Comparison of ENCODE assay signal across 1 cellular context in the genomic region with DNA sequence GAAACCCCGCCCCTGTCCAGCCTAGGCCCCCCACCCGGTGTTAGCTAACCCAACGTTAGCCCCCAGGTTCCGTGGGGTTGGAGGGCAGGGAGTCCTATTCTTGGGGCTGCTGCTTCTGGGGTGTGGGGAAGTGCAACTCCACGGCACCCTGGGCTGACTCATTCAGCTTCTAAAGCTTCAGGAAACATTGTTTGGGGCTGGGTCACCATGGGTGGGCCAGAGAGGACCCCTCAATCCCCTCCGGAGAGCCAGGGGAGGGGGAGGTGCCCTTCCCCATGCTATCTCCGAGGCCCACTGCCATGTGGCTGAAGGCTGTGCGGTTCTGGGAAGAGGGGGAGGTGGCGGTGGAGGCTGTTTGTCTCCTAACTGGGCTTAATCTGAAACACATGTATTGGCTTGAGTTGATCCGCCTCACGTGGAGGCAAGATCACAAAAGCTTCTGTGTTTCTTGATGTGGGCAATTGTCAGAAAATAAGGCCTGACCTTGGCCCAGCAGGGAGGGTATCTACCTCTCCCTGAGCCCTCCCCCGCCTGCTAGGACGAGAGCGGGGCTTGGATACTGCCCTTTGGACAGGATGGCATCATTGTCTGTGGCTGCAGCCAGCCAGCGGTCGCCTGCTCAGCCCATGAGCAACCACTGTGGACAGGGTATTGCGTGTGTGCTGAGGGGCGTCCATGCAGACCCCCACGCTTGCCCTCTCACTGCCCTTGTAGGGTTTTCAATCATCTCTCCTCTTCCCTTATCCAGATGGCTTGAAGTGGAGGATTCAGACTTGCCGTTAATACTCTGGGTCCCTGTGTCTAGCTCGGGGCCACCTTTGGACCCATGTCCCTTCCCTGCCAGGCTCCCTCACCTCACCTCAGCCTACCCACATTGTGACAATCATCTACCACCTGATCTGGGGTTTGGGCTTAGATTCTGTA.
TF ChIP-seq lines count a peak whose summit lies in the region.

No MANE protein-coding gene starts in this region.

TF ChIP-seq in HepG2, 621 proteins besides CTCF, POLR2A, EP300 and RAD21 (continued from another document and continues in another):
- TF ChIP-seq, protein P1, sequence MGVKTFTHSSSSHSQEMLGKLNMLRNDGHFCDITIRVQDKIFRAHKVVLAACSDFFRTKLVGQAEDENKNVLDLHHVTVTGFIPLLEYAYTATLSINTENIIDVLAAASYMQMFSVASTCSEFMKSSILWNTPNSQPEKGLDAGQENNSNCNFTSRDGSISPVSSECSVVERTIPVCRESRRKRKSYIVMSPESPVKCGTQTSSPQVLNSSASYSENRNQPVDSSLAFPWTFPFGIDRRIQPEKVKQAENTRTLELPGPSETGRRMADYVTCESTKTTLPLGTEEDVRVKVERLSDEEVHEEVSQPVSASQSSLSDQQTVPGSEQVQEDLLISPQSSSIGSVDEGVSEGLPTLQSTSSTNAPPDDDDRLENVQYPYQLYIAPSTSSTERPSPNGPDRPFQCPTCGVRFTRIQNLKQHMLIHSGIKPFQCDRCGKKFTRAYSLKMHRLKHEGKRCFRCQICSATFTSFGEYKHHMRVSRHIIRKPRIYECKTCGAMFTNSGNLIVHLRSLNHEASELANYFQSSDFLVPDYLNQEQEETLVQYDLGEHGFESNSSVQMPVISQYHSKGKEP (CRISPR knock-in tag; IDR thresholded peaks at IDR 0.05) = no peak
- no peak for TF ChIP-seq ZNF136 (CRISPR knock-in tag; IDR thresholded peaks at IDR 0.05; ENCODE audit: low read depth)
- peak; percentile 81; the same call in 1 of the 2 replicates for TF ChIP-seq ISL2 (CRISPR knock-in tag; IDR thresholded peaks at IDR 0.05)
- no peak for TF ChIP-seq ZNF619 (CRISPR knock-in tag; IDR thresholded peaks at IDR 0.05)
- TF ChIP-seq LCORL (IDR thresholded peaks at IDR 0.05) = no peak
- TF ChIP-seq LCORL (CRISPR knock-in tag; IDR thresholded peaks at IDR 0.05) = peak; percentile 81; the same call in 1 of the 2 replicates
- peak; percentile 63; the same call in 1 of the 2 replicates for TF ChIP-seq HMG20A (CRISPR knock-in tag; IDR thresholded peaks at IDR 0.05; ENCODE audit: borderline replicate concordance)
- TF ChIP-seq, protein P2, sequence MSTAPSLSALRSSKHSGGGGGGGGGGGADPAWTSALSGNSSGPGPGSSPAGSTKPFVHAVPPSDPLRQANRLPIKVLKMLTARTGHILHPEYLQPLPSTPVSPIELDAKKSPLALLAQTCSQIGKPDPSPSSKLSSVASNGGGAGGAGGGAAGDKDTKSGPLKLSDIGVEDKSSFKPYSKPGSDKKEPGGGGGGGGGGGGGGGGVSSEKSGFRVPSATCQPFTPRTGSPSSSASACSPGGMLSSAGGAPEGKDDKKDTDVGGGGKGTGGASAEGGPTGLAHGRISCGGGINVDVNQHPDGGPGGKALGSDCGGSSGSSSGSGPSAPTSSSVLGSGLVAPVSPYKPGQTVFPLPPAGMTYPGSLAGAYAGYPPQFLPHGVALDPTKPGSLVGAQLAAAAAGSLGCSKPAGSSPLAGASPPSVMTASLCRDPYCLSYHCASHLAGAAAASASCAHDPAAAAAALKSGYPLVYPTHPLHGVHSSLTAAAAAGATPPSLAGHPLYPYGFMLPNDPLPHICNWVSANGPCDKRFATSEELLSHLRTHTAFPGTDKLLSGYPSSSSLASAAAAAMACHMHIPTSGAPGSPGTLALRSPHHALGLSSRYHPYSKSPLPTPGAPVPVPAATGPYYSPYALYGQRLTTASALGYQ (CRISPR knock-in tag; IDR thresholded peaks at IDR 0.05) = peak; percentile 79
- no peak for TF ChIP-seq PRMT3 (CRISPR knock-in tag; IDR thresholded peaks at IDR 0.05; ENCODE audit: borderline replicate concordance, low read depth)
- peak; percentile 82 for TF ChIP-seq ZNF788 (CRISPR knock-in tag; IDR thresholded peaks at IDR 0.05; ENCODE audit: borderline replicate concordance)
- no peak for TF ChIP-seq IKZF4 (CRISPR knock-in tag; IDR thresholded peaks at IDR 0.05; ENCODE audit: borderline replicate concordance, low read depth, not compliant biosample characterization)
- TF ChIP-seq NAIF1 (CRISPR knock-in tag; IDR thresholded peaks at IDR 0.05; ENCODE audit: borderline replicate concordance) = 0 out of 2 replicates have a peak, but pooled peaks have one; percentile 52
- TF ChIP-seq HIVEP1 (CRISPR knock-in tag; IDR thresholded peaks at IDR 0.05) = peak; percentile 79
- 0 out of 2 replicates have a peak, but pooled peaks have one; percentile 45 for TF ChIP-seq ZNF703 (CRISPR knock-in tag; IDR thresholded peaks at IDR 0.05; ENCODE audit: borderline replicate concordance)
- no peak for TF ChIP-seq SCMH1 (CRISPR knock-in tag; IDR thresholded peaks at IDR 0.05; ENCODE audit: borderline replicate concordance)
- TF ChIP-seq ZNF30 (CRISPR knock-in tag; IDR thresholded peaks at IDR 0.05) = no peak
- TF ChIP-seq KIAA2018 (CRISPR knock-in tag; IDR thresholded peaks at IDR 0.05; ENCODE audit: borderline replicate concordance) = no peak
- TF ChIP-seq ZNF75D (CRISPR knock-in tag; IDR thresholded peaks at IDR 0.05; ENCODE audit: borderline replicate concordance) = no peak
- peak; percentile 92 for TF ChIP-seq TGIF2 (CRISPR knock-in tag; IDR thresholded peaks at IDR 0.05)
- no peak for TF ChIP-seq NR1H2 (CRISPR knock-in tag; IDR thresholded peaks at IDR 0.05; ENCODE audit: borderline replicate concordance, low read depth)
- no peak for TF ChIP-seq MIER2 (CRISPR knock-in tag; IDR thresholded peaks at IDR 0.05)
- no peak for TF ChIP-seq ZNF432 (CRISPR knock-in tag; IDR thresholded peaks at IDR 0.05; ENCODE audit: borderline replicate concordance)
- no peak for TF ChIP-seq SMAD1 (CRISPR knock-in tag; IDR thresholded peaks at IDR 0.05; ENCODE audit: borderline replicate concordance, low read depth)
- peak; percentile 66; the same call in 1 of the 2 replicates for TF ChIP-seq ZNF331 (CRISPR knock-in tag; IDR thresholded peaks at IDR 0.05)
- no peak for TF ChIP-seq NONO (IDR thresholded peaks at IDR 0.05)
- peak; percentile 55; the same call in 1 of the 2 replicates for TF ChIP-seq NONO (CRISPR knock-in tag; conservative IDR thresholded peaks at IDR 0.05)
- peak; percentile 96 for TF ChIP-seq RXRA (CRISPR knock-in tag; IDR thresholded peaks at IDR 0.05)
- TF ChIP-seq XRCC5 (optimal IDR thresholded peaks at IDR 0.05; ENCODE audit: low read length) = peak; percentile 49
- no peak for TF ChIP-seq KLF9 (CRISPR knock-in tag; IDR thresholded peaks at IDR 0.05; ENCODE audit: low read depth)
- no peak for TF ChIP-seq TRIM24 (CRISPR knock-in tag; IDR thresholded peaks at IDR 0.05)
- peak; percentile 82 for TF ChIP-seq SIN3A (IDR thresholded peaks at IDR 0.05; ENCODE audit: borderline replicate concordance, low read depth, low read length)
- peak; percentile 69; the same call in 1 of the 2 replicates for TF ChIP-seq ZNF766 (CRISPR knock-in tag; IDR thresholded peaks at IDR 0.05; ENCODE audit: borderline replicate concordance)
- no peak for TF ChIP-seq SRSF4 (IDR thresholded peaks at IDR 0.05; ENCODE audit: low read depth, low read length, poor library complexity, severe bottlenecking)
- TF ChIP-seq AGO2 (optimal IDR thresholded peaks at IDR 0.05; ENCODE audit: low read depth, low read length) = peak; percentile 73
- no peak for TF ChIP-seq EZH2 (conservative IDR thresholded peaks at IDR 0.05; ENCODE audit: low read depth, low read length)
- no peak for TF ChIP-seq ZNF660 (CRISPR knock-in tag; IDR thresholded peaks at IDR 0.05; ENCODE audit: borderline replicate concordance, low read depth)
- TF ChIP-seq CBX1 (IDR thresholded peaks at IDR 0.05; ENCODE audit: low read depth) = peak; percentile 40
- no peak for TF ChIP-seq CCAR2 (optimal IDR thresholded peaks at IDR 0.05; ENCODE audit: low read depth, low read length)
- TF ChIP-seq MEIS1 (CRISPR knock-in tag; IDR thresholded peaks at IDR 0.05; ENCODE audit: borderline replicate concordance) = peak; percentile 22; the same call in 1 of the 2 replicates
- no peak for TF ChIP-seq ZNF10 (CRISPR knock-in tag; IDR thresholded peaks at IDR 0.05; ENCODE audit: borderline replicate concordance, low read depth)
- TF ChIP-seq NR2F1 (CRISPR knock-in tag; IDR thresholded peaks at IDR 0.05) = peak in 1 of 2 experiments; percentile 62; a peak in 3 of 4 replicates
- TF ChIP-seq PRDM15 (CRISPR knock-in tag; IDR thresholded peaks at IDR 0.05) = no peak
- TF ChIP-seq ZNF333 (CRISPR knock-in tag; IDR thresholded peaks at IDR 0.05; ENCODE audit: borderline replicate concordance) = no peak
- TF ChIP-seq, protein P3, sequence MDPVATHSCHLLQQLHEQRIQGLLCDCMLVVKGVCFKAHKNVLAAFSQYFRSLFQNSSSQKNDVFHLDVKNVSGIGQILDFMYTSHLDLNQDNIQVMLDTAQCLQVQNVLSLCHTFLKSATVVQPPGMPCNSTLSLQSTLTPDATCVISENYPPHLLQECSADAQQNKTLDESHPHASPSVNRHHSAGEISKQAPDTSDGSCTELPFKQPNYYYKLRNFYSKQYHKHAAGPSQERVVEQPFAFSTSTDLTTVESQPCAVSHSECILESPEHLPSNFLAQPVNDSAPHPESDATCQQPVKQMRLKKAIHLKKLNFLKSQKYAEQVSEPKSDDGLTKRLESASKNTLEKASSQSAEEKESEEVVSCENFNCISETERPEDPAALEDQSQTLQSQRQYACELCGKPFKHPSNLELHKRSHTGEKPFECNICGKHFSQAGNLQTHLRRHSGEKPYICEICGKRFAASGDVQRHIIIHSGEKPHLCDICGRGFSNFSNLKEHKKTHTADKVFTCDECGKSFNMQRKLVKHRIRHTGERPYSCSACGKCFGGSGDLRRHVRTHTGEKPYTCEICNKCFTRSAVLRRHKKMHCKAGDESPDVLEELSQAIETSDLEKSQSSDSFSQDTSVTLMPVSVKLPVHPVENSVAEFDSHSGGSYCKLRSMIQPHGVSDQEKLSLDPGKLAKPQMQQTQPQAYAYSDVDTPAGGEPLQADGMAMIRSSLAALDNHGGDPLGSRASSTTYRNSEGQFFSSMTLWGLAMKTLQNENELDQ (CRISPR knock-in tag; IDR thresholded peaks at IDR 0.05; ENCODE audit: borderline replicate concordance) = no peak
